In genomic region chr7:47576031-47576908, GRCh38 we compare ENCODE assay signal across 8 cellular contexts. TPM values are rescaled to one million over a fixed set of nuclear protein-coding genes. Genes with fewer than 3 reads are reported as not detected.
A peak's percentile ranks its signal among the peaks of the same experiment; 100 is the strongest.
DNase-seq lines count a peak whose midpoint lies in the region; ATAC-seq, FAIRE-seq and TF ChIP-seq lines count a peak whose summit lies in the region.

No MANE protein-coding gene starts in this region.

- H3K79me2 ChIP-seq in HepG2 (ENCODE audit: insufficient read depth, low read length): peaks cover 79% of the 10 kb centered on the region

- H3K4me2 ChIP-seq in HepG2 (ENCODE audit: low read depth, low read length): peak overlapping the region; percentile 63

- peak; percentile 87 for FAIRE-seq in HepG2 (lab: Jason Lieb, UNC)

- H2AFZ ChIP-seq in HepG2 (ENCODE audit: low read length): no peak overlapping the region

- WGBS in HepG2 (ENCODE audit: low lambda C conversion rate): 27% methylated on average over 9 of the region's 15 CpGs
- WGBS in transverse colon (ENCODE audit: low coverage in 1 of 2), 2 donors: 43 to 73% methylated on average over 3 to 15 of the region's 15 CpGs

- intact Hi-C loops in ascending aorta (cut with DNase I) (loop anchor here (10.0 kb wide), 1 partner anchor 369 kb away; the partner anchor contains the start of gene PKD1L1), HepG2 (cut with micrococcal nuclease; ENCODE audit: unreplicated experiment) (loop anchor here (1.0 to 2.0 kb wide), 2 partner anchors 29 to 187 kb away; no protein-coding TSS in a partner anchor), transverse colon (cut with DNase I; ENCODE audit: low total_unique reads) (no loop called here)

- no peak overlapping the region for H3K4me3 ChIP-seq in LNCaP clone FGC (ENCODE audit: low read depth, low read length)
- peak overlapping the region; percentile 37 to 46 for H3K4me3 ChIP-seq in ascending aorta
- peak overlapping the region in 1 of 3 experiments; percentile 35; a peak in 2 of 6 replicates for H3K4me3 ChIP-seq in HepG2 (replicated peaks in 1 of 3; ENCODE audit: insufficient read depth in 1 of 3, low read depth in 2 of 3, low read length in 3 of 3)
- no peak overlapping the region for H3K4me3 ChIP-seq in transverse colon

- in situ Hi-C loops in HepG2 (cut with HindIII; ENCODE audit: extremely low pct_ligation_motif_present, low pct_unique_long_range_greater_than_20kb) (loop anchor here (5.0 kb wide), 1 partner anchor 99 kb away; no protein-coding TSS in a partner anchor), transverse colon (cut with MboI; ENCODE audit: low pct_ligation_motif_present in 1 of 4, low pct_unique_long_range_greater_than_20kb in 1 of 4, low sequenced_read_pairs in 3 of 4) (loop anchor here in 2 of 4 donors (25.0 kb wide), 2 partner anchors 114 to 236 kb away; no protein-coding TSS in a partner anchor)

- H3K36me3 ChIP-seq in ascending aorta (no peaks in the 10 kb centered on the region), HepG2 (replicated peaks in 1 of 2; ENCODE audit: control insufficient read depth in 1 of 2, insufficient read depth in 2 of 2, low read length in 2 of 2) (peaks cover 1 to 11% of the 10 kb centered on the region in 2 experiments; a peak in 4 of 5 replicates), transverse colon (no peaks in the 10 kb centered on the region)

- peak in 1 of 2 experiments; percentile 42; a peak in 2 of 4 replicates for TF ChIP-seq POLR2A in HepG2 (IDR thresholded peaks at IDR 0.05; ENCODE audit: insufficient read depth in 1 of 2, low read depth in 2 of 2, low read length in 2 of 2)
- no peak for TF ChIP-seq POLR2A in transverse colon (IDR thresholded peaks at IDR 0.05)

- peak; percentile 73 for DNase-seq in LNCaP clone FGC (ENCODE audit: low read depth)
- DNase-seq in ascending aorta (ENCODE audit: low spot score in 2 of 2): peak in 1 of 2 donors; percentile 75
- peak; percentile 95 for DNase-seq in HepG2 (ENCODE audit: low spot score)
- peak; percentile 78 for DNase-seq in transverse colon
- no peak for DNase-seq in inferior parietal cortex (ENCODE audit: extremely low spot score)
- DNase-seq in activated naive CD4-positive, alpha-beta T cell treated with Interleukin-2 at 50 U/mL for 16 hours: no peak

- POLR2A ChIA-PET in HepG2 (lab: Yijun Ruan, JAX): interaction anchor here (0.6 to 2.7 kb wide), 13 partner anchors 14 to 211 kb away, joined by 3 to 25 read pairs (median 4); no protein-coding TSS in a partner anchor

- CTCF ChIA-PET in HepG2 (lab: Yijun Ruan, JAX; ENCODE audit: low intra/inter-chr PET ratio, low total read pairs): no interaction called here

- H3K9ac ChIP-seq in HepG2 (ENCODE audit: insufficient read depth, low read depth, low read length): peak overlapping the region; percentile 21; the same call in 1 of the 2 replicates

- TF ChIP-seq RAD21 in HepG2 (CRISPR knock-in tag; IDR thresholded peaks at IDR 0.05): peak; percentile 19; the same call in 1 of the 2 replicates

- peaks cover 34 to 74% of the 10 kb centered on the region in 2 donors for H3K4me1 ChIP-seq in ascending aorta
- H3K4me1 ChIP-seq in HepG2 (ENCODE audit: insufficient read depth, low read length): peaks cover 96% of the 10 kb centered on the region
- peaks cover 49 to 95% (median 77%) of the 10 kb centered on the region in 4 donors for H3K4me1 ChIP-seq in transverse colon

- ATAC-seq in HepG2: peak; percentile 61
- ATAC-seq in HG03135 (IDR thresholded peaks at IDR 0.05; ENCODE audit: unreplicated experiment): no peak
- ATAC-seq in HG03378 (IDR thresholded peaks at IDR 0.05; ENCODE audit: unreplicated experiment): no peak

- H3K9me3 ChIP-seq in ascending aorta (no peaks in the 10 kb centered on the region), HepG2 (ENCODE audit: low read length) (no peaks in the 10 kb centered on the region), transverse colon (no peaks in the 10 kb centered on the region)

- TF ChIP-seq CTCF in LNCaP clone FGC (IDR thresholded peaks at IDR 0.05; ENCODE audit: control insufficient read depth, extremely low read depth, insufficient read depth): no peak
- TF ChIP-seq CTCF in ascending aorta (IDR thresholded peaks at IDR 0.05): no peak
- no peak for TF ChIP-seq CTCF in HepG2 (CRISPR knock-in tag; IDR thresholded peaks at IDR 0.05)
- TF ChIP-seq CTCF in transverse colon (IDR thresholded peaks at IDR 0.05): peak in 1 of 5 experiments; percentile 15

- H3K27ac ChIP-seq in ascending aorta: peak overlapping the region; percentile 84 to 89
- peak overlapping the region; percentile 80 for H3K27ac ChIP-seq in HepG2 (ENCODE audit: extremely low read length, insufficient read depth, low read length)
- H3K27ac ChIP-seq in transverse colon: peak overlapping the region; percentile 82 to 93 (median 90)

- peak; percentile 64 to 78; a peak in 3 of 4 replicates for TF ChIP-seq EP300 in HepG2 (IDR thresholded peaks at IDR 0.05; ENCODE audit: low read depth in 2 of 2, low read length in 2 of 2)
- TF ChIP-seq EP300 in HepG2 (CRISPR knock-in tag; IDR thresholded peaks at IDR 0.05; ENCODE audit: borderline replicate concordance): peak; percentile 62
- no peak for TF ChIP-seq EP300 in transverse colon (IDR thresholded peaks at IDR 0.05; ENCODE audit: low read depth)

- H4K20me1 ChIP-seq in HepG2 (ENCODE audit: insufficient read depth, low read length): peaks cover 12% of the 10 kb centered on the region; the same call in 1 of the 2 replicates

- H3K27me3 ChIP-seq in ascending aorta (no peaks in the 10 kb centered on the region), HepG2 (ENCODE audit: control insufficient read depth in 1 of 2, insufficient read depth in 2 of 2, low read length in 2 of 2) (no peaks in the 10 kb centered on the region; a peak in 1 of 5 replicates), transverse colon (no peaks in the 10 kb centered on the region)

- BruUV-seq in HepG2 (replicated peaks; lab: Mats Ljungman, UMichigan): no TSS peak

TF ChIP-seq in HepG2, 621 proteins besides CTCF, POLR2A, EP300 and RAD21 (continues in another document):
- TF ChIP-seq MTA3 (CRISPR knock-in tag; IDR thresholded peaks at IDR 0.05) (no peak), ZNF225 (CRISPR knock-in tag; IDR thresholded peaks at IDR 0.05) (0 out of 2 replicates have a peak, but pooled peaks have one; percentile 14), ZNF512 (CRISPR knock-in tag; IDR thresholded peaks at IDR 0.05) (no peak), SNAPC5 (CRISPR knock-in tag; IDR thresholded peaks at IDR 0.05; ENCODE audit: borderline replicate concordance) (no peak), ZNF816 (CRISPR knock-in tag; IDR thresholded peaks at IDR 0.05; ENCODE audit: borderline replicate concordance) (no peak), ZSCAN22 (CRISPR knock-in tag; IDR thresholded peaks at IDR 0.05) (no peak), GPBP1L1 (CRISPR knock-in tag; IDR thresholded peaks at IDR 0.05) (no peak)

RNA-seq across cellular contexts. Expression of gene TNS3, which starts 5.6 kb away (rescaled TPM):
- total RNA-seq in ascending aorta (89.8 TPM), HepG2 (2016; rRNA removed; fragmentation: Illumina TruSeq; extraction: Trizol) (51.3 and 55.7 TPM in 2 replicates), transverse colon (100 to 1,000 TPM in 1 of 4 donors, 10 to 100 TPM in 3; 58.5 to 104 (median 72.7) TPM)
- total RNA-seq in HepG2 (2016; cell fraction: cytosol; rRNA removed; fragmentation: Illumina TruSeq; extraction: Trizol; ENCODE audit: low read depth): 14.9 and 19.1 TPM in 2 replicates
- 45.5 and 52.6 TPM in 2 replicates for total RNA-seq in HepG2 (2016; cell fraction: insoluble cytoplasmic fraction; rRNA removed; fragmentation: Illumina TruSeq; extraction: Trizol)
- 16.6 and 16.8 TPM in 2 replicates for total RNA-seq in HepG2 (2016; cell fraction: membrane; rRNA removed; fragmentation: Illumina TruSeq; extraction: Trizol)
- 72.4 and 83.0 TPM in 2 replicates for total RNA-seq in HepG2 (2016; cell fraction: nucleus; rRNA removed; fragmentation: Illumina TruSeq; extraction: Trizol)
- 52.9 and 55.1 TPM in 2 replicates for polyA plus RNA-seq in HepG2 (2011; rRNA removed)
- 28.4 and 33.2 TPM in 2 replicates for polyA plus RNA-seq in HepG2 (2011; cell fraction: cytosol; rRNA removed)
- 76.4 and 98.4 TPM in 2 replicates for polyA plus RNA-seq in HepG2 (2011; cell fraction: nucleus; rRNA removed)
- polyA plus RNA-seq in HepG2 (2012): 48.6 and 60.6 TPM in 2 replicates
- 1.6 and 1.9 TPM in 2 replicates for polyA plus RNA-seq in HepG2 (2016; cell fraction: cytosol; fragmentation: Illumina TruSeq; extraction: Trizol; ENCODE audit: low read depth)
- polyA plus RNA-seq in HepG2 (2016; cell fraction: insoluble cytoplasmic fraction; fragmentation: Illumina TruSeq; extraction: Trizol; ENCODE audit: low read depth): 32.3 and 39.6 TPM in 2 replicates
- polyA plus RNA-seq in HepG2 (2016; cell fraction: membrane; fragmentation: Illumina TruSeq; extraction: Trizol; ENCODE audit: low read depth): 3.7 and 4.3 TPM in 2 replicates
- 56.5 and 64.9 TPM in 2 replicates for polyA plus RNA-seq in HepG2 (2016; cell fraction: nucleus; fragmentation: Illumina TruSeq; extraction: Trizol; ENCODE audit: insufficient read depth, low read depth)
- 29.7 and 302 TPM in 2 replicates for polyA minus RNA-seq in HepG2 (2011; rRNA and poly(A)+ RNA removed; ENCODE audit: low replicate concordance)
- polyA minus RNA-seq in HepG2 (2011; cell fraction: cytosol; rRNA and poly(A)+ RNA removed): 53.8 and 56.5 TPM in 2 replicates
- polyA minus RNA-seq in HepG2 (2011; cell fraction: nucleus; rRNA and poly(A)+ RNA removed): 139 and 170 TPM in 2 replicates

Comparison
In these comparisons a context has a peak if more than half of its experiments do, and no peak if none do; other contexts are left out.
1. DNase-seq: peak in LNCaP clone FGC (single experiment), HepG2 (single experiment) and transverse colon (single experiment); none in inferior parietal cortex (single experiment) and activated naive CD4-positive, alpha-beta T cell treated with Interleukin-2 at 50 U/mL for 16 hours (single experiment).
2. H3K4me3 ChIP-seq: peak in ascending aorta (2 of 2); none in LNCaP clone FGC (single experiment) and transverse colon (0 of 4).
3. Peak in every context shown above with its lines, with median percentiles within 50 percentile points of each other: H3K27ac ChIP-seq.